In genomic region chr1:146036990-146037646, GRCh38 we compare ENCODE assay signal across 8 cellular contexts. TPM values are rescaled to one million over a fixed set of nuclear protein-coding genes. Genes with fewer than 3 reads are reported as not detected.
DNase-seq lines count a peak whose midpoint lies in the region; ATAC-seq, FAIRE-seq and TF ChIP-seq lines count a peak whose summit lies in the region.

No MANE protein-coding gene starts in this region.

- no peak for ATAC-seq in GM21786 (IDR thresholded peaks at IDR 0.05; ENCODE audit: unreplicated experiment)

- H3K9me3 ChIP-seq in endocrine pancreas (ENCODE audit: control insufficient read depth, low read length) (no peaks in the 10 kb centered on the region), mononuclear cell (ENCODE audit: low read depth, low read length) (no peaks in the 10 kb centered on the region)

- TF ChIP-seq POLR2A in GM12892 (IDR thresholded peaks at IDR 0.05; ENCODE audit: low read depth, low read length): no peak

- H3K27me3 ChIP-seq in HL-60 (ENCODE audit: insufficient read depth, poor library complexity, severe bottlenecking) (no peaks in the 10 kb centered on the region), endocrine pancreas (ENCODE audit: control insufficient read depth, insufficient read depth, low read length) (no peaks in the 10 kb centered on the region), mononuclear cell (ENCODE audit: insufficient read depth, low read length) (no peaks in the 10 kb centered on the region)

- TF ChIP-seq CTCF in HL-60 (IDR thresholded peaks at IDR 0.05; ENCODE audit: insufficient read depth, low read length): no peak

- peak overlapping the region; percentile 78 for H3K9ac ChIP-seq in endocrine pancreas (ENCODE audit: control insufficient read depth, insufficient read depth, low read length)

- FAIRE-seq in GM12892 (lab: Jason Lieb, UNC): no peak

- DNase-seq in GM12892 (ENCODE audit: insufficient read length) (peak; percentile 24), HL-60 (ENCODE audit: low read depth in 1 of 2, low spot score in 1 of 2) (peak; percentile 80 to 85), NOMO-1 treated with DMSO at 0.1 percent for 48 hours (lab: John Stamatoyannopoulos, UW; ENCODE audit: unreplicated experiment) (peak; percentile 73)
- DNase-seq in activated CD8-positive, alpha-beta memory T cell treated with anti-CD3 and anti-CD28 coated beads for 48 hours (ENCODE audit: low read depth in 2 of 3, low spot score in 2 of 3): peak; percentile 53 to 72 (median 68)
- peak; percentile 65 to 76 for DNase-seq in stimulated activated CD8-positive, alpha-beta memory T cell treated with anti-CD3 and anti-CD28 coated beads, Interleukin-2, amount 100 ng/mL, for 48 hours (ENCODE audit: low read depth in 2 of 2)

- peak overlapping the region; percentile 73 for H3K27ac ChIP-seq in HL-60 (replicated peaks)

- H3K36me3 ChIP-seq in endocrine pancreas (ENCODE audit: control insufficient read depth, insufficient read depth, low read length): no peaks in the 10 kb centered on the region

- H3K4me3 ChIP-seq in HL-60 (replicated peaks; ENCODE audit: insufficient read depth, low read length) (peak overlapping the region; percentile 89), endocrine pancreas (ENCODE audit: control insufficient read depth, insufficient read depth, low read length) (peak overlapping the region; percentile 84), mononuclear cell (ENCODE audit: low read length) (peak overlapping the region; percentile 58)

- H3K4me1 ChIP-seq in endocrine pancreas (ENCODE audit: control insufficient read depth, insufficient read depth, low read length): peaks cover 3% of the 10 kb centered on the region
- H3K4me1 ChIP-seq in mononuclear cell (ENCODE audit: insufficient read depth, low read length): peaks cover 50% of the 10 kb centered on the region

RNA-seq across cellular contexts. Expression of gene HJV, which starts 15.6 kb away (rescaled TPM):
- not detected for polyA plus RNA-seq in GM12892 (2012; ENCODE audit: missing spikeins)
- not detected for total RNA-seq in mononuclear cell

RNA-seq across cellular contexts. Expression of gene TXNIP, which starts 40.7 kb away (rescaled TPM):
- 104 TPM for polyA plus RNA-seq in GM12892 (2012; ENCODE audit: missing spikeins)
- 2,317 TPM for total RNA-seq in mononuclear cell

Comparison
In these comparisons a context has a peak if more than half of its experiments do, and no peak if none do; other contexts are left out.
1. DNase-seq: peak in every context shown above with its lines; median percentile 82 in HL-60; 73 in NOMO-1 treated with DMSO at 0.1 percent for 48 hours; 70 in stimulated activated CD8-positive, alpha-beta memory T cell treated with anti-CD3 and anti-CD28 coated beads, Interleukin-2, amount 100 ng/mL, for 48 hours; 68 in activated CD8-positive, alpha-beta memory T cell treated with anti-CD3 and anti-CD28 coated beads for 48 hours; 24 in GM12892.